Comparison of ENCODE assay signal across 21 cellular contexts in the genomic region with DNA sequence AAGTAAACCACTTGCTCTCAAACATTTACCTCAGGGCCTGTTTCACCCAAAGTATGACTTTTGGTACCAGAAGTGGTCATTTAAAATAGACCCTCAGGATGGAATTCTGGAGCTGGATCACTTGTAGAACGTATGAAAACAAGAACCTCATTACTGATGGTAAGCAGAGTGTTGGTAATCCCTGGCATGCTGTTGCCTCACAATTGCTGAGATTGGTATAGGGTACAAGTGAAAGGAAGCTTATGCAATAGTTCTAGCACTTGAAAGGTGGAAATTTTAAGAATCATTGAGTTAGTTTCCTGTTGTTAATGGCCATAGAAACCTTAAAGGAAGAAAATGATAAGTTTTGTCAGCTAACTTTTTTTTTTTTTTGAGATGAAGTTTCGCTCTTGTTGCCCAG.
"Had no signal": no experiment of that assay in that cellular context is flagged by ENCODE, and none has a peak within 500 bp of the region (broad histone marks: within the 10 kb centered on the region; RNA-seq: fewer than 3 reads in every experiment).

No MANE protein-coding gene starts in this region.

- FAIRE-seq: endometrium, urothelium cell line had no signal

- H3K4me3 ChIP-seq: heart left ventricle, psoas muscle, right lobe of liver, skin epidermis, testis had no signal

- DNase-seq: cortex of kidney; effector memory CD4-positive, alpha-beta T cell; foreskin melanocyte; heart left ventricle; hippocampal formation; left colon; mesendoderm; naive B cell; retina; right lobe of liver; stimulated activated CD4-positive, alpha-beta T cell treated with anti-CD3 and anti-CD28 coated beads, Interleukin-2, amount 100 ng/mL, for 24 hours; stimulated activated CD4-positive, alpha-beta T cell treated with anti-CD3 and anti-CD28 coated beads, Interleukin-4, amount 100 ng/mL, for 4 hours; stimulated activated naive B cell treated with anti-CD40 and anti-IgM and Interleukin-4, amounts not matched to agents 10 μg/mL and 1 μg/mL and 100 μg/mL, for 72 hours; stimulated activated naive CD8-positive, alpha-beta T cell treated with anti-CD3 and anti-CD28 coated beads, Interleukin-15, amount 100 ng/mL, for 72 hours; testis; trophoblast cell had no signal

- H3K79me2 ChIP-seq: parathyroid adenoma had no signal

- H3K4me1 ChIP-seq: heart left ventricle, parathyroid adenoma, psoas muscle, right lobe of liver had no signal

- H3K36me3 ChIP-seq: heart left ventricle, right lobe of liver had no signal

- H3K9ac ChIP-seq: parathyroid adenoma had no signal

- ATAC-seq: right lobe of liver; stimulated activated naive B cell treated with anti-CD40 and anti-IgM and Interleukin-4, amounts not matched to agents 10 μg/mL and 1 μg/mL and 100 μg/mL, for 72 hours; stimulated activated naive CD8-positive, alpha-beta T cell treated with anti-CD3 and anti-CD28 coated beads, Interleukin-15, amount 100 ng/mL, for 72 hours had no signal

- H3K27ac ChIP-seq: parathyroid adenoma, psoas muscle, right lobe of liver, skin epidermis had no signal

- H3K27me3 ChIP-seq: heart left ventricle, right lobe of liver, testis had no signal

- H3K9me3 ChIP-seq: heart left ventricle, psoas muscle, right lobe of liver, testis had no signal

- H2AFZ ChIP-seq: parathyroid adenoma had no signal
